ENCODE assay signal across 1 cellular context in the genomic region with DNA sequence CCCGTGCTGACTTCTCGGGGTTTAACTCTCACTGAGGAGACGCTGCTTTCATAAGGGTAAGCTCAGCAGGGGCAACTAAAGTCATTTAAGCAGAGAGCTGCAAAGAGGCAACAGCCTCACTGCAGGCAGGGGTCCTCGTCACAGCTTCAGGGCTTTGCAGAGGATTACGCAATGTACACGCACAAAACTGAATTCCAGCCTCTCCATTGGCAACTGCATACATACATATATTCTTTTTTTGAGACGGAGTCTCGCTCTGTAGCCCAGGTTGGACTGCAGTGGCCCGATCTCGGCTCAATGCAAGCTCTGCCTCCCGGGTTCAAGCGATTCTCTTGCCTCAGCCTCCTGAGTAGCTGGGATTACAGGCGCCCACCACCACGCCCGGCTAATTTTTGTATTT.
TF ChIP-seq lines count a peak whose summit lies in the region.

No MANE protein-coding gene starts in this region.

TF ChIP-seq in HepG2, 621 proteins besides CTCF, POLR2A, EP300 and RAD21 (continued from another document and continues in another):
- TF ChIP-seq, protein P1, sequence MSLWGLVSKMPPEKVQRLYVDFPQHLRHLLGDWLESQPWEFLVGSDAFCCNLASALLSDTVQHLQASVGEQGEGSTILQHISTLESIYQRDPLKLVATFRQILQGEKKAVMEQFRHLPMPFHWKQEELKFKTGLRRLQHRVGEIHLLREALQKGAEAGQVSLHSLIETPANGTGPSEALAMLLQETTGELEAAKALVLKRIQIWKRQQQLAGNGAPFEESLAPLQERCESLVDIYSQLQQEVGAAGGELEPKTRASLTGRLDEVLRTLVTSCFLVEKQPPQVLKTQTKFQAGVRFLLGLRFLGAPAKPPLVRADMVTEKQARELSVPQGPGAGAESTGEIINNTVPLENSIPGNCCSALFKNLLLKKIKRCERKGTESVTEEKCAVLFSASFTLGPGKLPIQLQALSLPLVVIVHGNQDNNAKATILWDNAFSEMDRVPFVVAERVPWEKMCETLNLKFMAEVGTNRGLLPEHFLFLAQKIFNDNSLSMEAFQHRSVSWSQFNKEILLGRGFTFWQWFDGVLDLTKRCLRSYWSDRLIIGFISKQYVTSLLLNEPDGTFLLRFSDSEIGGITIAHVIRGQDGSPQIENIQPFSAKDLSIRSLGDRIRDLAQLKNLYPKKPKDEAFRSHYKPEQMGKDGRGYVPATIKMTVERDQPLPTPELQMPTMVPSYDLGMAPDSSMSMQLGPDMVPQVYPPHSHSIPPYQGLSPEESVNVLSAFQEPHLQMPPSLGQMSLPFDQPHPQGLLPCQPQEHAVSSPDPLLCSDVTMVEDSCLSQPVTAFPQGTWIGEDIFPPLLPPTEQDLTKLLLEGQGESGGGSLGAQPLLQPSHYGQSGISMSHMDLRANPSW (CRISPR knock-in tag; IDR thresholded peaks at IDR 0.05; ENCODE audit: borderline replicate concordance) = no peak
- TF ChIP-seq, protein P2, sequence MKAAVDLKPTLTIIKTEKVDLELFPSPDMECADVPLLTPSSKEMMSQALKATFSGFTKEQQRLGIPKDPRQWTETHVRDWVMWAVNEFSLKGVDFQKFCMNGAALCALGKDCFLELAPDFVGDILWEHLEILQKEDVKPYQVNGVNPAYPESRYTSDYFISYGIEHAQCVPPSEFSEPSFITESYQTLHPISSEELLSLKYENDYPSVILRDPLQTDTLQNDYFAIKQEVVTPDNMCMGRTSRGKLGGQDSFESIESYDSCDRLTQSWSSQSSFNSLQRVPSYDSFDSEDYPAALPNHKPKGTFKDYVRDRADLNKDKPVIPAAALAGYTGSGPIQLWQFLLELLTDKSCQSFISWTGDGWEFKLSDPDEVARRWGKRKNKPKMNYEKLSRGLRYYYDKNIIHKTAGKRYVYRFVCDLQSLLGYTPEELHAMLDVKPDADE (CRISPR knock-in tag; IDR thresholded peaks at IDR 0.05) = no peak
- TF ChIP-seq ZSCAN25 (CRISPR knock-in tag; IDR thresholded peaks at IDR 0.05) (no peak), ZNF331 (CRISPR knock-in tag; IDR thresholded peaks at IDR 0.05) (peak; percentile 58; the same call in 1 of the 2 replicates), GABPA (IDR thresholded peaks at IDR 0.05; ENCODE audit: low read depth, low read length) (no peak), GABPA (CRISPR knock-in tag; IDR thresholded peaks at IDR 0.05; ENCODE audit: low read depth) (no peak), GATAD1 (CRISPR knock-in tag; IDR thresholded peaks at IDR 0.05) (peak; percentile 43; the same call in 1 of the 2 replicates), FOXO1 (CRISPR knock-in tag; IDR thresholded peaks at IDR 0.05) (0 out of 2 replicates have a peak, but pooled peaks have one; percentile 12), PITX1 (CRISPR knock-in tag; IDR thresholded peaks at IDR 0.05) (peak; percentile 46; the same call in 1 of the 2 replicates), GATAD2A (CRISPR knock-in tag; IDR thresholded peaks at IDR 0.05) (peak; percentile 72), SALL1 (CRISPR knock-in tag; IDR thresholded peaks at IDR 0.05) (peak; percentile 59; the same call in 1 of the 2 replicates), GLI4 (CRISPR knock-in tag; IDR thresholded peaks at IDR 0.05; ENCODE audit: borderline replicate concordance) (no peak), ZNF772 (CRISPR knock-in tag; IDR thresholded peaks at IDR 0.05) (0 out of 2 replicates have a peak, but pooled peaks have one; percentile 30), CBX2 (IDR thresholded peaks at IDR 0.05; ENCODE audit: low read depth, low read length) (no peak), CBX2 (CRISPR knock-in tag; IDR thresholded peaks at IDR 0.05; ENCODE audit: low read depth) (no peak), PAX8 (CRISPR knock-in tag; IDR thresholded peaks at IDR 0.05; ENCODE audit: borderline replicate concordance) (no peak), MEIS1 (CRISPR knock-in tag; IDR thresholded peaks at IDR 0.05; ENCODE audit: borderline replicate concordance) (no peak), IRF2 (CRISPR knock-in tag; IDR thresholded peaks at IDR 0.05) (no peak), SSRP1 (CRISPR knock-in tag; IDR thresholded peaks at IDR 0.05) (peak; percentile 46; the same call in 1 of the 2 replicates), JUND (CRISPR knock-in tag; IDR thresholded peaks at IDR 0.05) (no peak), XRCC5 (optimal IDR thresholded peaks at IDR 0.05; ENCODE audit: low read length) (peak; percentile 59), SRSF4 (IDR thresholded peaks at IDR 0.05; ENCODE audit: low read depth, low read length, poor library complexity, severe bottlenecking) (no peak), ZNF12 (CRISPR knock-in tag; IDR thresholded peaks at IDR 0.05) (peak; percentile 90), THAP11 (CRISPR knock-in tag; IDR thresholded peaks at IDR 0.05) (0 out of 2 replicates have a peak, but pooled peaks have one; percentile 19), SP4 (CRISPR knock-in tag; IDR thresholded peaks at IDR 0.05) (no peak)
- TF ChIP-seq, protein P3, sequence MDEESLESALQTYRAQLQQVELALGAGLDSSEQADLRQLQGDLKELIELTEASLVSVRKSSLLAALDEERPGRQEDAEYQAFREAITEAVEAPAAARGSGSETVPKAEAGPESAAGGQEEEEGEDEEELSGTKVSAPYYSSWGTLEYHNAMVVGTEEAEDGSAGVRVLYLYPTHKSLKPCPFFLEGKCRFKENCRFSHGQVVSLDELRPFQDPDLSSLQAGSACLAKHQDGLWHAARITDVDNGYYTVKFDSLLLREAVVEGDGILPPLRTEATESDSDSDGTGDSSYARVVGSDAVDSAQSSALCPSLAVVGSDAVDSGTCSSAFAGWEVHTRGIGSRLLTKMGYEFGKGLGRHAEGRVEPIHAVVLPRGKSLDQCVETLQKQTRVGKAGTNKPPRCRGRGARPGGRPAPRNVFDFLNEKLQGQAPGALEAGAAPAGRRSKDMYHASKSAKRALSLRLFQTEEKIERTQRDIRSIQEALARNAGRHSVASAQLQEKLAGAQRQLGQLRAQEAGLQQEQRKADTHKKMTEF (CRISPR knock-in tag; IDR thresholded peaks at IDR 0.05) = no peak
- TF ChIP-seq, protein P4, sequence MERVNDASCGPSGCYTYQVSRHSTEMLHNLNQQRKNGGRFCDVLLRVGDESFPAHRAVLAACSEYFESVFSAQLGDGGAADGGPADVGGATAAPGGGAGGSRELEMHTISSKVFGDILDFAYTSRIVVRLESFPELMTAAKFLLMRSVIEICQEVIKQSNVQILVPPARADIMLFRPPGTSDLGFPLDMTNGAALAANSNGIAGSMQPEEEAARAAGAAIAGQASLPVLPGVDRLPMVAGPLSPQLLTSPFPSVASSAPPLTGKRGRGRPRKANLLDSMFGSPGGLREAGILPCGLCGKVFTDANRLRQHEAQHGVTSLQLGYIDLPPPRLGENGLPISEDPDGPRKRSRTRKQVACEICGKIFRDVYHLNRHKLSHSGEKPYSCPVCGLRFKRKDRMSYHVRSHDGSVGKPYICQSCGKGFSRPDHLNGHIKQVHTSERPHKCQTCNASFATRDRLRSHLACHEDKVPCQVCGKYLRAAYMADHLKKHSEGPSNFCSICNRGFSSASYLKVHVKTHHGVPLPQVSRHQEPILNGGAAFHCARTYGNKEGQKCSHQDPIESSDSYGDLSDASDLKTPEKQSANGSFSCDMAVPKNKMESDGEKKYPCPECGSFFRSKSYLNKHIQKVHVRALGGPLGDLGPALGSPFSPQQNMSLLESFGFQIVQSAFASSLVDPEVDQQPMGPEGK (CRISPR knock-in tag; IDR thresholded peaks at IDR 0.05) = peak; percentile 36; the same call in 1 of the 2 replicates
- TF ChIP-seq, protein P5, sequence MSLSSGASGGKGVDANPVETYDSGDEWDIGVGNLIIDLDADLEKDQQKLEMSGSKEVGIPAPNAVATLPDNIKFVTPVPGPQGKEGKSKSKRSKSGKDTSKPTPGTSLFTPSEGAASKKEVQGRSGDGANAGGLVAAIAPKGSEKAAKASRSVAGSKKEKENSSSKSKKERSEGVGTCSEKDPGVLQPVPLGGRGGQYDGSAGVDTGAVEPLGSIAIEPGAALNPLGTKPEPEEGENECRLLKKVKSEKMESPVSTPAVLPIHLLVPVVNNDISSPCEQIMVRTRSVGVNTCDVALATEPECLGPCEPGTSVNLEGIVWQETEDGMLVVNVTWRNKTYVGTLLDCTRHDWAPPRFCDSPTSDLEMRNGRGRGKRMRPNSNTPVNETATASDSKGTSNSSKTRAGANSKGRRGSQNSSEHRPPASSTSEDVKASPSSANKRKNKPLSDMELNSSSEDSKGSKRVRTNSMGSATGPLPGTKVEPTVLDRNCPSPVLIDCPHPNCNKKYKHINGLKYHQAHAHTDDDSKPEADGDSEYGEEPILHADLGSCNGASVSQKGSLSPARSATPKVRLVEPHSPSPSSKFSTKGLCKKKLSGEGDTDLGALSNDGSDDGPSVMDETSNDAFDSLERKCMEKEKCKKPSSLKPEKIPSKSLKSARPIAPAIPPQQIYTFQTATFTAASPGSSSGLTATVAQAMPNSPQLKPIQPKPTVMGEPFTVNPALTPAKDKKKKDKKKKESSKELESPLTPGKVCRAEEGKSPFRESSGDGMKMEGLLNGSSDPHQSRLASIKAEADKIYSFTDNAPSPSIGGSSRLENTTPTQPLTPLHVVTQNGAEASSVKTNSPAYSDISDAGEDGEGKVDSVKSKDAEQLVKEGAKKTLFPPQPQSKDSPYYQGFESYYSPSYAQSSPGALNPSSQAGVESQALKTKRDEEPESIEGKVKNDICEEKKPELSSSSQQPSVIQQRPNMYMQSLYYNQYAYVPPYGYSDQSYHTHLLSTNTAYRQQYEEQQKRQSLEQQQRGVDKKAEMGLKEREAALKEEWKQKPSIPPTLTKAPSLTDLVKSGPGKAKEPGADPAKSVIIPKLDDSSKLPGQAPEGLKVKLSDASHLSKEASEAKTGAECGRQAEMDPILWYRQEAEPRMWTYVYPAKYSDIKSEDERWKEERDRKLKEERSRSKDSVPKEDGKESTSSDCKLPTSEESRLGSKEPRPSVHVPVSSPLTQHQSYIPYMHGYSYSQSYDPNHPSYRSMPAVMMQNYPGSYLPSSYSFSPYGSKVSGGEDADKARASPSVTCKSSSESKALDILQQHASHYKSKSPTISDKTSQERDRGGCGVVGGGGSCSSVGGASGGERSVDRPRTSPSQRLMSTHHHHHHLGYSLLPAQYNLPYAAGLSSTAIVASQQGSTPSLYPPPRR (CRISPR knock-in tag; IDR thresholded peaks at IDR 0.05; ENCODE audit: borderline replicate concordance) = no peak
- TF ChIP-seq, protein P6, sequence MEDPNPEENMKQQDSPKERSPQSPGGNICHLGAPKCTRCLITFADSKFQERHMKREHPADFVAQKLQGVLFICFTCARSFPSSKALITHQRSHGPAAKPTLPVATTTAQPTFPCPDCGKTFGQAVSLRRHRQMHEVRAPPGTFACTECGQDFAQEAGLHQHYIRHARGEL (CRISPR knock-in tag; IDR thresholded peaks at IDR 0.05) = no peak
- TF ChIP-seq, protein P7, sequence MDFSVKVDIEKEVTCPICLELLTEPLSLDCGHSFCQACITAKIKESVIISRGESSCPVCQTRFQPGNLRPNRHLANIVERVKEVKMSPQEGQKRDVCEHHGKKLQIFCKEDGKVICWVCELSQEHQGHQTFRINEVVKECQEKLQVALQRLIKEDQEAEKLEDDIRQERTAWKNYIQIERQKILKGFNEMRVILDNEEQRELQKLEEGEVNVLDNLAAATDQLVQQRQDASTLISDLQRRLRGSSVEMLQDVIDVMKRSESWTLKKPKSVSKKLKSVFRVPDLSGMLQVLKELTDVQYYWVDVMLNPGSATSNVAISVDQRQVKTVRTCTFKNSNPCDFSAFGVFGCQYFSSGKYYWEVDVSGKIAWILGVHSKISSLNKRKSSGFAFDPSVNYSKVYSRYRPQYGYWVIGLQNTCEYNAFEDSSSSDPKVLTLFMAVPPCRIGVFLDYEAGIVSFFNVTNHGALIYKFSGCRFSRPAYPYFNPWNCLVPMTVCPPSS (IDR thresholded peaks at IDR 0.05) = no peak
- TF ChIP-seq, protein P8, sequence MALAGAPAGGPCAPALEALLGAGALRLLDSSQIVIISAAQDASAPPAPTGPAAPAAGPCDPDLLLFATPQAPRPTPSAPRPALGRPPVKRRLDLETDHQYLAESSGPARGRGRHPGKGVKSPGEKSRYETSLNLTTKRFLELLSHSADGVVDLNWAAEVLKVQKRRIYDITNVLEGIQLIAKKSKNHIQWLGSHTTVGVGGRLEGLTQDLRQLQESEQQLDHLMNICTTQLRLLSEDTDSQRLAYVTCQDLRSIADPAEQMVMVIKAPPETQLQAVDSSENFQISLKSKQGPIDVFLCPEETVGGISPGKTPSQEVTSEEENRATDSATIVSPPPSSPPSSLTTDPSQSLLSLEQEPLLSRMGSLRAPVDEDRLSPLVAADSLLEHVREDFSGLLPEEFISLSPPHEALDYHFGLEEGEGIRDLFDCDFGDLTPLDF (CRISPR knock-in tag; IDR thresholded peaks at IDR 0.05) = no peak
- TF ChIP-seq, protein P9, sequence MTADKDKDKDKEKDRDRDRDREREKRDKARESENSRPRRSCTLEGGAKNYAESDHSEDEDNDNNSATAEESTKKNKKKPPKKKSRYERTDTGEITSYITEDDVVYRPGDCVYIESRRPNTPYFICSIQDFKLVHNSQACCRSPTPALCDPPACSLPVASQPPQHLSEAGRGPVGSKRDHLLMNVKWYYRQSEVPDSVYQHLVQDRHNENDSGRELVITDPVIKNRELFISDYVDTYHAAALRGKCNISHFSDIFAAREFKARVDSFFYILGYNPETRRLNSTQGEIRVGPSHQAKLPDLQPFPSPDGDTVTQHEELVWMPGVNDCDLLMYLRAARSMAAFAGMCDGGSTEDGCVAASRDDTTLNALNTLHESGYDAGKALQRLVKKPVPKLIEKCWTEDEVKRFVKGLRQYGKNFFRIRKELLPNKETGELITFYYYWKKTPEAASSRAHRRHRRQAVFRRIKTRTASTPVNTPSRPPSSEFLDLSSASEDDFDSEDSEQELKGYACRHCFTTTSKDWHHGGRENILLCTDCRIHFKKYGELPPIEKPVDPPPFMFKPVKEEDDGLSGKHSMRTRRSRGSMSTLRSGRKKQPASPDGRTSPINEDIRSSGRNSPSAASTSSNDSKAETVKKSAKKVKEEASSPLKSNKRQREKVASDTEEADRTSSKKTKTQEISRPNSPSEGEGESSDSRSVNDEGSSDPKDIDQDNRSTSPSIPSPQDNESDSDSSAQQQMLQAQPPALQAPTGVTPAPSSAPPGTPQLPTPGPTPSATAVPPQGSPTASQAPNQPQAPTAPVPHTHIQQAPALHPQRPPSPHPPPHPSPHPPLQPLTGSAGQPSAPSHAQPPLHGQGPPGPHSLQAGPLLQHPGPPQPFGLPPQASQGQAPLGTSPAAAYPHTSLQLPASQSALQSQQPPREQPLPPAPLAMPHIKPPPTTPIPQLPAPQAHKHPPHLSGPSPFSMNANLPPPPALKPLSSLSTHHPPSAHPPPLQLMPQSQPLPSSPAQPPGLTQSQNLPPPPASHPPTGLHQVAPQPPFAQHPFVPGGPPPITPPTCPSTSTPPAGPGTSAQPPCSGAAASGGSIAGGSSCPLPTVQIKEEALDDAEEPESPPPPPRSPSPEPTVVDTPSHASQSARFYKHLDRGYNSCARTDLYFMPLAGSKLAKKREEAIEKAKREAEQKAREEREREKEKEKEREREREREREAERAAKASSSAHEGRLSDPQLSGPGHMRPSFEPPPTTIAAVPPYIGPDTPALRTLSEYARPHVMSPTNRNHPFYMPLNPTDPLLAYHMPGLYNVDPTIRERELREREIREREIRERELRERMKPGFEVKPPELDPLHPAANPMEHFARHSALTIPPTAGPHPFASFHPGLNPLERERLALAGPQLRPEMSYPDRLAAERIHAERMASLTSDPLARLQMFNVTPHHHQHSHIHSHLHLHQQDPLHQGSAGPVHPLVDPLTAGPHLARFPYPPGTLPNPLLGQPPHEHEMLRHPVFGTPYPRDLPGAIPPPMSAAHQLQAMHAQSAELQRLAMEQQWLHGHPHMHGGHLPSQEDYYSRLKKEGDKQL (CRISPR knock-in tag; IDR thresholded peaks at IDR 0.05; ENCODE audit: low read depth) = 0 out of 2 replicates have a peak, but pooled peaks have one; percentile 26
- TF ChIP-seq, protein P10, sequence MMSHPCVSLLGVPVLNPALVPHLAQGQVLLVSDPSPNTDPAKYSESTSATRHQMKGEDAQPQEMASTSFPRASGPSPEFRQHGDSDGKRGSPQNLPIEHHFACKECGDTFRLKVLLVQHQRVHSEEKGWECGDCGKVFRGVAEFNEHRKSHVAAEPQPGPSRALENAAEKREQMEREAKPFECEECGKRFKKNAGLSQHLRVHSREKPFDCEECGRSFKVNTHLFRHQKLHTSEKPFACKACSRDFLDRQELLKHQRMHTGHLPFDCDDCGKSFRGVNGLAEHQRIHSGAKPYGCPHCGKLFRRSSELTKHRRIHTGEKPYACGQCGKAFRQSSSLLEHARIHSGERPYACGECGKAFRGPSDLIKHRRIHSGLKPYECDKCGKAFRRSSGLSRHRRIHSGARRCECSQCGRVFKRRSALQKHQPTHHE (CRISPR knock-in tag; IDR thresholded peaks at IDR 0.05; ENCODE audit: borderline replicate concordance) = no peak
